Comparison of ENCODE assay signal across 8 cellular contexts in genomic region chr17:42049834-42050359, GRCh38. TPM values are rescaled to one million over a fixed set of nuclear protein-coding genes. Genes with fewer than 3 reads are reported as not detected.
DNase-seq lines count a peak whose midpoint lies in the region; ATAC-seq and TF ChIP-seq lines count a peak whose summit lies in the region.

No MANE protein-coding gene starts in this region.

- peak overlapping the region; percentile 64 for H4K12ac ChIP-seq in trophoblast cell (ENCODE audit: low read depth, low read length)

- no peak overlapping the region for H3K4ac ChIP-seq in trophoblast cell (ENCODE audit: low read depth, low read length)

- H3K4me2 ChIP-seq in trophoblast cell (ENCODE audit: low read length) = peak overlapping the region; percentile 79

- peak overlapping the region; percentile 47 for H2AFZ ChIP-seq in trophoblast cell (ENCODE audit: insufficient read depth, low read length, poor library complexity)

- peak; percentile 37 for DNase-seq in G401 (ENCODE audit: low spot score)
- DNase-seq in RWPE1 (ENCODE audit: low spot score) = no peak
- no peak for DNase-seq in fibroblast of pulmonary artery (ENCODE audit: low read depth)
- DNase-seq in trophoblast cell = peak in 1 of 2 donors; percentile 10
- no peak for DNase-seq in effector CD4-positive, alpha-beta T cell
- DNase-seq in ecto neural progenitor cell (ENCODE audit: low spot score) = no peak
- no peak for DNase-seq in NCI-H1092 treated with DMSO at 0.1 percent for 48 hours (lab: John Stamatoyannopoulos, UW)

- no peak overlapping the region for H2BK5ac ChIP-seq in trophoblast cell (ENCODE audit: low read depth, low read length, poor library complexity)

- peaks cover 3 to 6% of the 10 kb centered on the region in 2 experiments for H3K4me1 ChIP-seq in trophoblast cell (ENCODE audit: control insufficient read depth in 1 of 2, insufficient read depth in 2 of 2, low read length in 2 of 2)

- H3K14ac ChIP-seq in trophoblast cell (ENCODE audit: low read length) = peak overlapping the region; percentile 81

- WGBS in trophoblast cell (ENCODE audit: extremely low coverage, insufficient coverage, insufficient read length) = no CpG with 5 or more reads among the region's 5 CpGs

- peak overlapping the region; percentile 82 for H4K8ac ChIP-seq in trophoblast cell (ENCODE audit: low read depth, low read length)

- no peak overlapping the region for H3K23ac ChIP-seq in trophoblast cell (ENCODE audit: low read length)

- TF ChIP-seq CTCF in RWPE1 (conservative IDR thresholded peaks at IDR 0.05; ENCODE audit: low read depth) = no peak
- TF ChIP-seq CTCF in fibroblast of pulmonary artery (IDR thresholded peaks at IDR 0.05; ENCODE audit: low read length, missing control alignments) = no peak

- no peaks in the 10 kb centered on the region for H3K79me1 ChIP-seq in trophoblast cell (ENCODE audit: low read length)

- H3K79me2 ChIP-seq in trophoblast cell (ENCODE audit: control insufficient read depth, insufficient read depth, low read length, poor library complexity) = peaks cover 1% of the 10 kb centered on the region

- H3K9ac ChIP-seq in trophoblast cell (ENCODE audit: low read length) = no peak overlapping the region

- H3K27me3 ChIP-seq in trophoblast cell (ENCODE audit: insufficient read depth, low read length) = no peaks in the 10 kb centered on the region

- no peak overlapping the region for H2AK5ac ChIP-seq in trophoblast cell (ENCODE audit: low read length)

- no peaks in the 10 kb centered on the region for H3K9me3 ChIP-seq in trophoblast cell (ENCODE audit: insufficient read depth, low read depth, low read length)

- H3K18ac ChIP-seq in trophoblast cell (ENCODE audit: low read length) = no peak overlapping the region

- H3K27ac ChIP-seq in RWPE1 = 0 out of 2 replicates have a peak overlapping the region, but pooled peaks have one; percentile 12
- no peak overlapping the region for H3K27ac ChIP-seq in trophoblast cell (ENCODE audit: low read depth, low read length)

- in situ Hi-C loops in G401 (cut with HindIII; ENCODE audit: low sequenced_read_pairs) = no loop called here

- ATAC-seq in HG02759 (IDR thresholded peaks at IDR 0.05; ENCODE audit: unreplicated experiment) = no peak

- peak overlapping the region; percentile 14 for H2BK120ac ChIP-seq in trophoblast cell (ENCODE audit: insufficient read depth, low read length, poor library complexity)

- peak overlapping the region; percentile 46 for H3K4me3 ChIP-seq in fibroblast of pulmonary artery (replicated peaks; ENCODE audit: low read depth, low read length)
- H3K4me3 ChIP-seq in trophoblast cell (ENCODE audit: low read depth, low read length) = peak overlapping the region; percentile 67

- CTCF ChIA-PET in RWPE1 (lab: Yijun Ruan, JAX) = interaction anchor here (0.6 to 1.2 kb wide), 3 partner anchors 18 to 324 kb away, joined by 3 to 4 read pairs (median 4); no protein-coding TSS in a partner anchor

- H3K36me3 ChIP-seq in trophoblast cell (ENCODE audit: control insufficient read depth in 1 of 2, insufficient read depth in 2 of 2, low read length in 2 of 2) = no peaks in the 10 kb centered on the region

- no peak overlapping the region for H2BK12ac ChIP-seq in trophoblast cell (ENCODE audit: low read length)

- H4K91ac ChIP-seq in trophoblast cell (ENCODE audit: low read depth, low read length) = peak overlapping the region; percentile 78

- POLR2A ChIA-PET in RWPE1 (lab: Yijun Ruan, JAX; ENCODE audit: low non-redundant PET) = no interaction called here

RNA-seq across cellular contexts. Expression of gene C17orf113, which starts 0.5 kb away (rescaled TPM):
- 1.7 and 2.3 TPM in 2 replicates for total RNA-seq in G401 (2014; rRNA removed; shearing (Covaris generic))
- 0.34 and 0.37 TPM in 2 replicates for polyA plus RNA-seq in trophoblast cell (2013)

RNA-seq across cellular contexts. Expression of gene NKIRAS2, which starts 30.0 kb away (rescaled TPM):
- 42.6 and 65.5 TPM in 2 replicates for total RNA-seq in G401 (2014; rRNA removed; shearing (Covaris generic))
- 51.0 and 51.4 TPM in 2 replicates for polyA plus RNA-seq in trophoblast cell (2013)

RNA-seq across cellular contexts. Expression of gene DNAJC7, which starts 32.7 kb away (rescaled TPM):
- total RNA-seq in G401 (2014; rRNA removed; shearing (Covaris generic)) = 148 and 158 TPM in 2 replicates
- 73.2 and 73.8 TPM in 2 replicates for polyA plus RNA-seq in trophoblast cell (2013)

RNA-seq across cellular contexts. Expression of gene ZNF385C, which starts 48.4 kb away (rescaled TPM):
- total RNA-seq in G401 (2014; rRNA removed; shearing (Covaris generic)) = 1.8 and 1.9 TPM in 2 replicates
- polyA plus RNA-seq in trophoblast cell (2013) = 0.26 and 0.36 TPM in 2 replicates
